In genomic region chr10:97050205-97050745, GRCh38 we compare ENCODE assay signal across 19 cellular contexts.
DNase-seq lines count a peak whose midpoint lies in the region; ATAC-seq, FAIRE-seq and TF ChIP-seq lines count a peak whose summit lies in the region.
"Had no signal": no experiment of that assay in that cellular context is flagged by ENCODE, and none has a peak within 500 bp of the region (broad histone marks: within the 10 kb centered on the region; RNA-seq: fewer than 3 reads in every experiment).

No MANE protein-coding gene starts in this region.

- no peak for TF ChIP-seq RAD21 in HepG2 (CRISPR knock-in tag; IDR thresholded peaks at IDR 0.05)

- no peaks in the 10 kb centered on the region for H3K36me3 ChIP-seq in HepG2 (replicated peaks in 1 of 2; ENCODE audit: control insufficient read depth in 1 of 2, insufficient read depth in 2 of 2, low read length in 2 of 2)
- no peaks in the 10 kb centered on the region for H3K36me3 ChIP-seq in right lobe of liver
- no peaks in the 10 kb centered on the region for H3K36me3 ChIP-seq in upper lobe of right lung

- no peak overlapping the region for H2AFZ ChIP-seq in HepG2 (ENCODE audit: low read length)

- H3K9me3 Mint-ChIP-seq in naive B cell (peaks cover 0 to 8% (median 0%) of the 10 kb centered on the region in 7 donors), type B pancreatic cell (no peaks in the 10 kb centered on the region)
- H3K9me3 Mint-ChIP-seq: HFFc6 had no signal

- H3K36me3 Mint-ChIP-seq in naive B cell (no peaks in the 10 kb centered on the region), type B pancreatic cell (peaks cover 4% of the 10 kb centered on the region)
- H3K36me3 Mint-ChIP-seq: CD4-positive, alpha-beta memory T cell had no signal

- no peak overlapping the region for H3K4me2 ChIP-seq in HepG2 (ENCODE audit: low read depth, low read length)
- H3K4me2 ChIP-seq: KMS-11 had no signal

- H3K27ac Mint-ChIP-seq in naive B cell (no peak overlapping the region), type B pancreatic cell (peak overlapping the region; percentile 14)
- H3K27ac Mint-ChIP-seq: CD4-positive, alpha-beta memory T cell; HFFc6 had no signal

- H3K4me3 Mint-ChIP-seq in naive B cell (no peak overlapping the region), type B pancreatic cell (no peak overlapping the region)
- H3K4me3 Mint-ChIP-seq: CD4-positive, alpha-beta memory T cell; HFFc6 had no signal

- H3K9me3 ChIP-seq in HepG2 (ENCODE audit: low read length): no peaks in the 10 kb centered on the region
- no peaks in the 10 kb centered on the region for H3K9me3 ChIP-seq in right lobe of liver
- no peaks in the 10 kb centered on the region for H3K9me3 ChIP-seq in upper lobe of right lung

- in situ Hi-C loops in HepG2 (cut with HindIII; ENCODE audit: extremely low pct_ligation_motif_present, low pct_unique_long_range_greater_than_20kb): no loop called here

- H3K4me3 ChIP-seq in HepG2 (replicated peaks in 1 of 3; ENCODE audit: insufficient read depth in 1 of 3, low read depth in 2 of 3, low read length in 3 of 3): no peak overlapping the region
- H3K4me3 ChIP-seq in right lobe of liver: no peak overlapping the region
- H3K4me3 ChIP-seq in upper lobe of right lung: no peak overlapping the region

- H3K9ac ChIP-seq in HepG2 (ENCODE audit: insufficient read depth, low read depth, low read length): no peak overlapping the region
- H3K9ac ChIP-seq: KMS-11 had no signal

- ATAC-seq in HepG2 (peak; percentile 23), right lobe of liver (no peak), naive B cell (ENCODE audit: low read depth in 2 of 2) (peak; percentile 53 to 56), upper lobe of right lung (no peak)

- FAIRE-seq in HepG2 (lab: Jason Lieb, UNC): no peak
- FAIRE-seq: RCC 7860 had no signal

- CTCF ChIA-PET in HepG2 (lab: Yijun Ruan, JAX; ENCODE audit: low intra/inter-chr PET ratio, low total read pairs): no interaction called here

- intact Hi-C loops in HepG2 (cut with micrococcal nuclease; ENCODE audit: unreplicated experiment) (no loop called here), right lobe of liver (cut with DNase I) (no loop called here), upper lobe of right lung (cut with DNase I) (no loop called here)

- TF ChIP-seq POLR2A in HepG2 (IDR thresholded peaks at IDR 0.05; ENCODE audit: insufficient read depth in 1 of 2, low read depth in 2 of 2, low read length in 2 of 2): no peak
- TF ChIP-seq POLR2A in right lobe of liver (IDR thresholded peaks at IDR 0.05): no peak

- H3K4me1 ChIP-seq in HepG2 (ENCODE audit: insufficient read depth, low read length): no peaks in the 10 kb centered on the region
- H3K4me1 ChIP-seq in right lobe of liver: no peaks in the 10 kb centered on the region
- no peaks in the 10 kb centered on the region for H3K4me1 ChIP-seq in upper lobe of right lung

- BruUV-seq in HepG2 (replicated peaks; lab: Mats Ljungman, UMichigan): no TSS peak

- H3K27ac ChIP-seq in HepG2 (ENCODE audit: extremely low read length, insufficient read depth, low read length) (no peak overlapping the region), right lobe of liver (no peak overlapping the region), VCaP (peak overlapping the region; percentile 37), upper lobe of right lung (no peak overlapping the region)
- H3K27ac ChIP-seq: KMS-11 had no signal

- no peaks in the 10 kb centered on the region for H3K79me2 ChIP-seq in HepG2 (ENCODE audit: insufficient read depth, low read length)

- 0% methylated on average over 3 of the region's 3 CpGs for WGBS in HepG2 (ENCODE audit: low lambda C conversion rate)
- no CpG with 5 or more reads among the region's 3 CpGs for WGBS in right lobe of liver (ENCODE audit: insufficient coverage, low coverage, low lambda C conversion rate, missing lambda C conversion rate)

- no peaks in the 10 kb centered on the region for H4K20me1 ChIP-seq in HepG2 (ENCODE audit: insufficient read depth, low read length)

- H3K4me1 Mint-ChIP-seq in naive B cell: peaks cover 6 to 9% (median 7%) of the 10 kb centered on the region in 3 donors
- H3K4me1 Mint-ChIP-seq in type B pancreatic cell (ENCODE audit: unreplicated experiment): no peaks in the 10 kb centered on the region
- H3K4me1 Mint-ChIP-seq: CD4-positive, alpha-beta memory T cell had no signal

- H3K27me3 Mint-ChIP-seq in naive B cell (peaks cover 7 to 33% (median 15%) of the 10 kb centered on the region in 3 donors), type B pancreatic cell (no peaks in the 10 kb centered on the region)

- POLR2A ChIA-PET in HepG2 (lab: Yijun Ruan, JAX): no interaction called here

- H3K27me3 ChIP-seq in HepG2 (ENCODE audit: control insufficient read depth in 1 of 2, insufficient read depth in 2 of 2, low read length in 2 of 2) (peaks cover 4 to 45% of the 10 kb centered on the region in 2 experiments; a peak in 4 of 5 replicates), right lobe of liver (no peaks in the 10 kb centered on the region), upper lobe of right lung (no peaks in the 10 kb centered on the region)

- TF ChIP-seq EP300 in HepG2 (IDR thresholded peaks at IDR 0.05; ENCODE audit: low read depth in 2 of 2, low read length in 2 of 2) (no peak), HepG2 (CRISPR knock-in tag; IDR thresholded peaks at IDR 0.05; ENCODE audit: borderline replicate concordance) (no peak)

- no peak for DNase-seq in HepG2 (ENCODE audit: low spot score)
- no peak for DNase-seq in right lobe of liver
- no peak for DNase-seq in naive B cell
- no peak for DNase-seq in type B pancreatic cell (ENCODE audit: extremely low spot score, unreplicated experiment)
- DNase-seq in inferior parietal cortex (ENCODE audit: extremely low spot score): no peak
- DNase-seq in stimulated activated CD4-positive, alpha-beta T cell treated with anti-CD3 and anti-CD28 coated beads, Interleukin-1b, Interleukin-23, amount 100 ng/mL, for 48 hours: no peak
- no peak for DNase-seq in upper lobe of right lung
- DNase-seq: Calu3; CD4-positive, alpha-beta memory T cell; EL; HFFc6; NCI-H1417 treated with DMSO at 0.1 percent for 48 hours; NCI-H187 treated with DMSO at 0.1 percent for 48 hours; NCI-H226; NCI-H524; Right ventricle myocardium superior had no signal

- TF ChIP-seq CTCF in HepG2 (CRISPR knock-in tag; IDR thresholded peaks at IDR 0.05) (no peak), right lobe of liver (IDR thresholded peaks at IDR 0.05) (no peak), VCaP (conservative IDR thresholded peaks at IDR 0.05) (no peak), type B pancreatic cell (conservative IDR thresholded peaks at IDR 0.05) (no peak), upper lobe of right lung (IDR thresholded peaks at IDR 0.05) (no peak)

TF ChIP-seq in HepG2, 621 proteins besides CTCF, POLR2A, EP300 and RAD21 (continues in another document):
- TF ChIP-seq MLLT10 (CRISPR knock-in tag; IDR thresholded peaks at IDR 0.05): no peak
- no peak for TF ChIP-seq ZNF550 (CRISPR knock-in tag; IDR thresholded peaks at IDR 0.05; ENCODE audit: borderline replicate concordance)
- TF ChIP-seq MAX (IDR thresholded peaks at IDR 0.05): no peak
- TF ChIP-seq HNRNPL (IDR thresholded peaks at IDR 0.05; ENCODE audit: low read depth, low read length): no peak
- no peak for TF ChIP-seq ZNF280B (CRISPR knock-in tag; IDR thresholded peaks at IDR 0.05; ENCODE audit: borderline replicate concordance)
- no peak for TF ChIP-seq ZNF678 (CRISPR knock-in tag; IDR thresholded peaks at IDR 0.05)
- TF ChIP-seq ZFP36L2 (CRISPR knock-in tag; IDR thresholded peaks at IDR 0.05): no peak
- no peak for TF ChIP-seq REPIN1 (CRISPR knock-in tag; IDR thresholded peaks at IDR 0.05; ENCODE audit: borderline replicate concordance, low read depth)
- TF ChIP-seq YEATS4 (CRISPR knock-in tag; IDR thresholded peaks at IDR 0.05; ENCODE audit: borderline replicate concordance): no peak
- no peak for TF ChIP-seq ZBTB43 (CRISPR knock-in tag; conservative IDR thresholded peaks at IDR 0.05)
- TF ChIP-seq ZNF737 (CRISPR knock-in tag; IDR thresholded peaks at IDR 0.05; ENCODE audit: borderline replicate concordance): no peak

Comparison
In these comparisons a context has a peak if more than half of its experiments do, and no peak if none do; other contexts are left out.
1. ATAC-seq: peak in HepG2 (single experiment) and naive B cell (2 of 2); none in right lobe of liver (0 of 4) and upper lobe of right lung (single experiment).